Comparison of ENCODE assay signal across 1 cellular context in the genomic region with DNA sequence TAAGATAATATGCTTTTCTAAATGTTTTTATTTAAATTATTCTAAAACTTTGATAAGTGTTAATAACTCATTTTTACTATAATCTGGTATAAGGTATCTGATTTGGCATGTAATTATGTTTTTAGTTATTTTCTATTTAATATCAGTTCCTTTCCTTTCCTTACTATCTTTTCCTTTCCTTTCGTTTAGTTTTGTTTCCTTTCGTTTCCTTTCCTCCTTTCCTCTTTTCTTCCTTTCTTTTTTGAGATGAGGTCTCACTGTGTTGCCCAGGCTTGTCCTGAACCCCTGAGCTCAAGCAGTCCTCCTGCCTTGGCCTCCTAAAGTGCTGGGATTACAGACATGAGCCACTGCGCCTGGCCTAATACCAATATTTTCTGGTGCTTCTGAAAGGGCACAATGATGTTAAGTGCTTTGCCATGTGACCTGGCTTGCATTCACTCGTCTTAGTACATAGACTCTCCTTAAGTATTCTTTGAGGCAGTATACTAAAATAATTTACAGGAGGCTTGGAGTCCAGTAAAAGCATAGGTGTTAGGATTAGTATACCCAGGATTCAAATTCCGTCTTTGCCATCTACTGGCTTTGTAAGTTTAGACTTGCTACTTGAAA.
TF ChIP-seq lines count a peak whose summit lies in the region.

No MANE protein-coding gene starts in this region.

TF ChIP-seq in endothelial cell of umbilical vein, 7 proteins besides CTCF, POLR2A, EP300 and RAD21 (continued from another document):
- TF ChIP-seq, protein P1, sequence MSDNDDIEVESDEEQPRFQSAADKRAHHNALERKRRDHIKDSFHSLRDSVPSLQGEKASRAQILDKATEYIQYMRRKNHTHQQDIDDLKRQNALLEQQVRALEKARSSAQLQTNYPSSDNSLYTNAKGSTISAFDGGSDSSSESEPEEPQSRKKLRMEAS (IDR thresholded peaks at IDR 0.05; ENCODE audit: insufficient read depth, insufficient read length), result no peak
- TF ChIP-seq GATA2 (IDR thresholded peaks at IDR 0.05; ENCODE audit: insufficient read depth, insufficient read length, low read depth, low read length) (no peak), FOS (IDR thresholded peaks at IDR 0.05; ENCODE audit: borderline replicate concordance, insufficient read depth, low read length) (no peak), JUN (IDR thresholded peaks at IDR 0.05; ENCODE audit: borderline replicate concordance, insufficient read depth, insufficient read length, low read depth) (no peak)
